In genomic region chr4:1008840-1009646, GRCh38 we compare ENCODE assay signal across 8 cellular contexts. TPM values are rescaled to one million over a fixed set of nuclear protein-coding genes. Genes with fewer than 3 reads are reported as not detected.
DNase-seq lines count a peak whose midpoint lies in the region; ATAC-seq, FAIRE-seq and TF ChIP-seq lines count a peak whose summit lies in the region.

No MANE protein-coding gene starts in this region.

- no peak for ATAC-seq in K562
- peak in 1 of 2 donors; percentile 4 for ATAC-seq in lower lobe of right lung

- peaks cover 4% of the 10 kb centered on the region for H3K9me1 ChIP-seq in K562 (ENCODE audit: control insufficient read depth, insufficient read depth, low read length)

- H3K9ac ChIP-seq in K562 (ENCODE audit: insufficient read depth in 1 of 2, low read depth in 2 of 2, low read length in 2 of 2), result peak overlapping the region; percentile 49 to 91; a peak in 3 of 4 replicates

- no peaks in the 10 kb centered on the region for H3K27me3 ChIP-seq in Peyer's patch
- no peaks in the 10 kb centered on the region for H3K27me3 ChIP-seq in K562 (ENCODE audit: control insufficient read depth in 2 of 2, insufficient read depth in 2 of 2, low read length in 2 of 2)
- H3K27me3 ChIP-seq in lower lobe of right lung (ENCODE audit: low read depth), result peaks cover 37% of the 10 kb centered on the region
- no peaks in the 10 kb centered on the region for H3K27me3 ChIP-seq in testis

- no peak for FAIRE-seq in K562 (lab: Jason Lieb, UNC)

- H3K4me1 ChIP-seq in Peyer's patch (peaks cover 0 to 31% (median 17%) of the 10 kb centered on the region in 4 donors), K562 (replicated peaks in 1 of 2; ENCODE audit: control insufficient read depth in 2 of 2, insufficient read depth in 2 of 2, low read length in 2 of 2) (peaks cover 14 to 61% of the 10 kb centered on the region in 2 experiments; a peak in 4 of 5 replicates), lower lobe of right lung (peaks cover 30% of the 10 kb centered on the region), testis (peaks cover 20% of the 10 kb centered on the region)

- intact Hi-C loops in K562 (cut with micrococcal nuclease) (no loop called here), lower lobe of right lung (cut with DNase I) (no loop called here), testis (cut with DNase I; ENCODE audit: low total_unique reads) (no loop called here)

- no peak for TF ChIP-seq RAD21 in K562 (CRISPR knock-in tag; conservative IDR thresholded peaks at IDR 0.05 in 1 of 2, IDR thresholded peaks at IDR 0.05 in 1 of 2)

- TF ChIP-seq CTCF in Peyer's patch (IDR thresholded peaks at IDR 0.05), result no peak
- TF ChIP-seq CTCF in K562 (IDR thresholded peaks at IDR 0.05 in 2 of 3, conservative IDR thresholded peaks at IDR 0.05 in 1 of 3; ENCODE audit: insufficient read depth in 2 of 3, low read depth in 1 of 3, low read length in 3 of 3), result no peak
- TF ChIP-seq CTCF in lower lobe of right lung (IDR thresholded peaks at IDR 0.05), result no peak
- TF ChIP-seq CTCF in testis (IDR thresholded peaks at IDR 0.05), result no peak
- no peak for TF ChIP-seq CTCF in GM13976 (IDR thresholded peaks at IDR 0.05; ENCODE audit: borderline replicate concordance, control extremely low read depth, extremely low read depth, insufficient read depth, missing control alignments)

- TF ChIP-seq EP300 in K562 (IDR thresholded peaks at IDR 0.05; ENCODE audit: low read length), result no peak

- no TSS peak for BruUV-seq in K562 (replicated peaks; lab: Mats Ljungman, UMichigan)

- POLR2A ChIA-PET in K562 (lab: Yijun Ruan, JAX), result interaction anchor here (0.8 to 0.9 kb wide), 2 partner anchors 24 to 40 kb away, joined by 3 read pairs; no protein-coding TSS in a partner anchor

- CTCF ChIA-PET in K562 (lab: Yijun Ruan, JAX; ENCODE audit: low intra/inter-chr PET ratio), result no interaction called here

- in situ Hi-C loops in K562 (cut with MboI), result no loop called here
- in situ Hi-C loops in GM13976 (cut with MboI; ENCODE audit: low sequenced_read_pairs, unreplicated experiment), result no loop called here

- H2AFZ ChIP-seq in K562 (ENCODE audit: low read depth, low read length), result peak overlapping the region; percentile 88

- TF ChIP-seq POLR2A in Peyer's patch (IDR thresholded peaks at IDR 0.05), result peak in 1 of 2 donors; percentile 14
- TF ChIP-seq POLR2A in K562 (conservative IDR thresholded peaks at IDR 0.05), result no peak
- no peak for TF ChIP-seq POLR2A in testis (IDR thresholded peaks at IDR 0.05)

- H3K9me3 ChIP-seq in Peyer's patch, result no peaks in the 10 kb centered on the region
- no peaks in the 10 kb centered on the region for H3K9me3 ChIP-seq in K562 (replicated peaks; ENCODE audit: control insufficient read depth, insufficient read depth, low read depth, low read length)
- H3K9me3 ChIP-seq in lower lobe of right lung, result no peaks in the 10 kb centered on the region
- no peaks in the 10 kb centered on the region for H3K9me3 ChIP-seq in testis

- H3K79me2 ChIP-seq in K562 (ENCODE audit: control insufficient read depth, insufficient read depth, low read length), result peaks cover 12% of the 10 kb centered on the region

- H3K4me2 ChIP-seq in K562 (ENCODE audit: insufficient read depth, low read length), result peak overlapping the region; percentile 79

- peak overlapping the region in 2 of 4 donors; percentile 66 to 72 for H3K27ac ChIP-seq in Peyer's patch
- no peak overlapping the region for H3K27ac ChIP-seq in K562 (ENCODE audit: extremely low read depth, low read depth, low read length)
- peak overlapping the region; percentile 41 for H3K27ac ChIP-seq in lower lobe of right lung
- no peak overlapping the region for H3K27ac ChIP-seq in testis

- DNase-seq in DMS 273 (lab: John Stamatoyannopoulos, UW; ENCODE audit: unreplicated experiment), result peak; percentile 36
- no peak for DNase-seq in DMS 273 treated with DMSO at 0.1 percent for 48 hours (lab: John Stamatoyannopoulos, UW)
- DNase-seq in Peyer's patch, result peak; percentile 34 to 74 (median 67)
- DNase-seq in K562 (ENCODE audit: extremely low read depth in 1 of 4, low spot score in 3 of 4), result no peak
- peak; percentile 74 for DNase-seq in lower lobe of right lung
- DNase-seq in testis, result no peak
- DNase-seq in HK-2 (ENCODE audit: unreplicated experiment), result no peak
- no peak for DNase-seq in GM13976 (ENCODE audit: low spot score)

- H3K36me3 ChIP-seq in Peyer's patch (no peaks in the 10 kb centered on the region), K562 (ENCODE audit: control insufficient read depth, insufficient read depth, low read length) (peaks cover 12% of the 10 kb centered on the region; the same call in 2 of the 3 replicates), lower lobe of right lung (no peaks in the 10 kb centered on the region), testis (ENCODE audit: low read depth, missing control alignments) (no peaks in the 10 kb centered on the region)

- WGBS in K562 (ENCODE audit: insufficient coverage, low coverage, missing lambda C conversion rate), result 14% methylated on average over 28 of the region's 46 CpGs
- WGBS in testis, 2 donors, result 3 to 4% methylated on average over 16 to 32 of the region's 46 CpGs

- H3K4me3 ChIP-seq in Peyer's patch (peak overlapping the region; percentile 65 to 97 (median 81)), K562 (peak overlapping the region; percentile 52), lower lobe of right lung (peak overlapping the region; percentile 74), testis (peak overlapping the region; percentile 51 to 64)

- H4K20me1 ChIP-seq in K562 (replicated peaks; ENCODE audit: control insufficient read depth, insufficient read depth, low read length), result no peaks in the 10 kb centered on the region

RNA-seq across cellular contexts. Expression of gene FGFRL1, which starts 2.4 kb away (rescaled TPM):
- total RNA-seq in Peyer's patch (10 to 100 TPM; 10.3 to 29.7 (median 26.8) TPM), K562 (2014; rRNA removed) (21.6 and 30.7 TPM in 2 replicates), K562 (2014; rRNA removed; fragmentation: Illumina TruSeq; extraction: Trizol) (5.3 and 7.1 TPM in 2 replicates), K562 (2015; rRNA removed; fragmentation: Illumina TruSeq; extraction: Trizol) (10.4 and 11.4 TPM in 2 replicates), K562 (2021) (45.6 and 49.9 TPM in 2 replicates), lower lobe of right lung (23.4 TPM), testis (10 to 100 TPM; 13.7 to 25.6 TPM)
- 24.3 and 107 TPM in 2 replicates for total RNA-seq in K562 (2011; cell fraction: chromatin; rRNA removed; ENCODE audit: low replicate concordance)
- 71.6 and 76.2 TPM in 2 replicates for total RNA-seq in K562 (2011; cell fraction: nucleolus; rRNA removed)
- total RNA-seq in K562 (2011; cell fraction: nucleoplasm; rRNA removed), result 78.9 and 124 TPM in 2 replicates
- polyA plus RNA-seq in K562 (2011; rRNA removed) (14.6 and 18.3 TPM in 2 replicates), K562 (2014; fragmentation: Illumina TruSeq; extraction: Trizol) (17.1 and 25.2 TPM in 2 replicates), K562 (2014; fragmentation: Nextera tagmentation; extraction: Ambion mirVana) (under 1 TPM; 0.34 to 0.53 TPM), K562 (2014; rRNA removed) (15.1 and 15.6 TPM in 2 replicates), testis (ENCODE audit: insufficient read depth, low read depth, low replicate concordance) (14.4 TPM)
- polyA plus RNA-seq in K562 (2011; cell fraction: cytosol; rRNA removed), result 39.0 and 72.2 TPM in 2 replicates
- 55.9 and 72.5 TPM in 2 replicates for polyA plus RNA-seq in K562 (2011; cell fraction: nucleus; rRNA removed)
- 28.5 and 35.1 TPM in 2 replicates for polyA plus RNA-seq in K562 (2012)
- 73.8 and 144 TPM in 2 replicates for polyA minus RNA-seq in K562 (2011; rRNA and poly(A)+ RNA removed)
- polyA minus RNA-seq in K562 (2011; cell fraction: cytosol; rRNA and poly(A)+ RNA removed), result 42.8 and 52.2 TPM in 2 replicates
- polyA minus RNA-seq in K562 (2011; cell fraction: nucleus; rRNA and poly(A)+ RNA removed), result 20.8 and 21.0 TPM in 2 replicates

RNA-seq across cellular contexts. Expression of gene SLC26A1, which starts 15.8 kb away (rescaled TPM):
- total RNA-seq in Peyer's patch (10 to 100 TPM in 3 of 4 donors, under 1 TPM in 1; 0.83 to 35.7 (median 24.3) TPM), K562 (2014; rRNA removed) (1.6 TPM in 2 replicates), K562 (2014; rRNA removed; fragmentation: Illumina TruSeq; extraction: Trizol) (0.40 and 0.96 TPM in 2 replicates), K562 (2015; rRNA removed; fragmentation: Illumina TruSeq; extraction: Trizol) (1.8 and 2.2 TPM in 2 replicates), K562 (2021) (3.1 and 4.2 TPM in 2 replicates), lower lobe of right lung (1.0 TPM), testis (1 to 10 TPM in 1 of 2 donors, under 1 TPM in 1; 0.99 to 2.0 TPM)
- 5.5 and 11.7 TPM in 2 replicates for total RNA-seq in K562 (2011; cell fraction: chromatin; rRNA removed; ENCODE audit: low replicate concordance)
- 8.4 and 9.3 TPM in 2 replicates for total RNA-seq in K562 (2011; cell fraction: nucleolus; rRNA removed)
- total RNA-seq in K562 (2011; cell fraction: nucleoplasm; rRNA removed), result 4.1 and 4.2 TPM in 2 replicates
- polyA plus RNA-seq in K562 (2011; rRNA removed) (0.95 and 2.0 TPM in 2 replicates), K562 (2014; fragmentation: Illumina TruSeq; extraction: Trizol) (0.56 and 0.69 TPM in 2 replicates), K562 (2014; fragmentation: Nextera tagmentation; extraction: Ambion mirVana) (under 1 TPM; 0.11 to 0.24 TPM), K562 (2014; rRNA removed) (1.4 and 2.1 TPM in 2 replicates), testis (ENCODE audit: insufficient read depth, low read depth, low replicate concordance) (0.51 TPM)
- polyA plus RNA-seq in K562 (2011; cell fraction: cytosol; rRNA removed), result 1.0 and 2.7 TPM in 2 replicates
- polyA plus RNA-seq in K562 (2011; cell fraction: nucleus; rRNA removed), result 9.1 and 12.1 TPM in 2 replicates
- polyA plus RNA-seq in K562 (2012), result 4.4 and 8.2 TPM in 2 replicates
- 0.51 and 0.74 TPM in 2 replicates for polyA minus RNA-seq in K562 (2011; rRNA and poly(A)+ RNA removed)
- polyA minus RNA-seq in K562 (2011; cell fraction: cytosol; rRNA and poly(A)+ RNA removed), result 1.7 TPM in 2 replicates
- 3.9 and 6.3 TPM in 2 replicates for polyA minus RNA-seq in K562 (2011; cell fraction: nucleus; rRNA and poly(A)+ RNA removed)

RNA-seq across cellular contexts. Expression of gene IDUA, which starts 22.2 kb away (rescaled TPM):
- total RNA-seq in Peyer's patch (100 to 1,000 TPM in 1 of 4 donors, 10 to 100 TPM in 3; 40.4 to 114 (median 71.4) TPM), K562 (2014; rRNA removed) (9.9 and 10.1 TPM in 2 replicates), K562 (2014; rRNA removed; fragmentation: Illumina TruSeq; extraction: Trizol) (0.26 and 0.69 TPM in 2 replicates), K562 (2015; rRNA removed; fragmentation: Illumina TruSeq; extraction: Trizol) (3.1 and 4.8 TPM in 2 replicates), K562 (2021) (13.6 and 16.1 TPM in 2 replicates), lower lobe of right lung (46.0 TPM), testis (10 to 100 TPM; 35.7 to 39.4 TPM)
- 7.8 and 35.6 TPM in 2 replicates for total RNA-seq in K562 (2011; cell fraction: chromatin; rRNA removed; ENCODE audit: low replicate concordance)
- total RNA-seq in K562 (2011; cell fraction: nucleolus; rRNA removed), result 35.8 and 36.4 TPM in 2 replicates
- 12.5 and 18.8 TPM in 2 replicates for total RNA-seq in K562 (2011; cell fraction: nucleoplasm; rRNA removed)
- polyA plus RNA-seq in K562 (2011; rRNA removed) (1.2 and 2.2 TPM in 2 replicates), K562 (2014; fragmentation: Illumina TruSeq; extraction: Trizol) (0.30 and 1.2 TPM in 2 replicates), K562 (2014; fragmentation: Nextera tagmentation; extraction: Ambion mirVana) (under 1 TPM; 0.04 to 0.13 TPM), K562 (2014; rRNA removed) (11.2 and 14.1 TPM in 2 replicates), testis (ENCODE audit: insufficient read depth, low read depth, low replicate concordance) (8.9 TPM)
- polyA plus RNA-seq in K562 (2011; cell fraction: cytosol; rRNA removed), result 0.90 and 2.8 TPM in 2 replicates
- polyA plus RNA-seq in K562 (2011; cell fraction: nucleus; rRNA removed), result 34.5 and 72.8 TPM in 2 replicates
- 9.8 and 26.2 TPM in 2 replicates for polyA plus RNA-seq in K562 (2012)
- 0.36 and 0.70 TPM in 2 replicates for polyA minus RNA-seq in K562 (2011; rRNA and poly(A)+ RNA removed)
- 7.3 and 13.7 TPM in 2 replicates for polyA minus RNA-seq in K562 (2011; cell fraction: cytosol; rRNA and poly(A)+ RNA removed)
- 10.0 and 12.1 TPM in 2 replicates for polyA minus RNA-seq in K562 (2011; cell fraction: nucleus; rRNA and poly(A)+ RNA removed)

RNA-seq across cellular contexts. Expression of gene DGKQ, which starts 35.7 kb away (rescaled TPM):
- total RNA-seq in Peyer's patch (100 to 1,000 TPM in 2 of 4 donors, 10 to 100 TPM in 2; 32.2 to 119 (median 101) TPM), K562 (2014; rRNA removed) (17.0 and 19.1 TPM in 2 replicates), K562 (2014; rRNA removed; fragmentation: Illumina TruSeq; extraction: Trizol) (1.2 and 1.7 TPM in 2 replicates), K562 (2015; rRNA removed; fragmentation: Illumina TruSeq; extraction: Trizol) (6.1 and 6.3 TPM in 2 replicates), K562 (2021) (18.4 and 22.0 TPM in 2 replicates), lower lobe of right lung (18.8 TPM), testis (10 to 100 TPM; 20.7 to 22.7 TPM)
- 27.1 and 96.1 TPM in 2 replicates for total RNA-seq in K562 (2011; cell fraction: chromatin; rRNA removed; ENCODE audit: low replicate concordance)
- 70.2 and 86.6 TPM in 2 replicates for total RNA-seq in K562 (2011; cell fraction: nucleolus; rRNA removed)
- total RNA-seq in K562 (2011; cell fraction: nucleoplasm; rRNA removed), result 28.7 and 35.0 TPM in 2 replicates
- polyA plus RNA-seq in K562 (2011; rRNA removed) (5.6 and 6.8 TPM in 2 replicates), K562 (2014; fragmentation: Illumina TruSeq; extraction: Trizol) (2.6 and 7.3 TPM in 2 replicates), K562 (2014; fragmentation: Nextera tagmentation; extraction: Ambion mirVana) (under 1 TPM; 0.17 to 0.27 TPM), K562 (2014; rRNA removed) (15.3 and 15.7 TPM in 2 replicates), testis (ENCODE audit: insufficient read depth, low read depth, low replicate concordance) (10.8 TPM)
- polyA plus RNA-seq in K562 (2011; cell fraction: cytosol; rRNA removed), result 5.6 and 16.4 TPM in 2 replicates
- polyA plus RNA-seq in K562 (2011; cell fraction: nucleus; rRNA removed), result 86.6 and 144 TPM in 2 replicates
- polyA plus RNA-seq in K562 (2012), result 13.1 and 23.6 TPM in 2 replicates
- 1.9 and 2.5 TPM in 2 replicates for polyA minus RNA-seq in K562 (2011; rRNA and poly(A)+ RNA removed)
- polyA minus RNA-seq in K562 (2011; cell fraction: cytosol; rRNA and poly(A)+ RNA removed), result 5.5 and 7.7 TPM in 2 replicates
- polyA minus RNA-seq in K562 (2011; cell fraction: nucleus; rRNA and poly(A)+ RNA removed), result 17.1 and 17.2 TPM in 2 replicates

Comparison
In these comparisons a context has a peak if more than half of its experiments do, and no peak if none do; other contexts are left out.
1. DNase-seq: peak in DMS 273 (single experiment), Peyer's patch (3 of 3) and lower lobe of right lung (single experiment); none in DMS 273 treated with DMSO at 0.1 percent for 48 hours (single experiment), K562 (0 of 4), testis (single experiment), HK-2 (single experiment) and GM13976 (single experiment).
2. Peak in every context shown above with its lines, with median percentiles within 50 percentile points of each other: H3K4me3 ChIP-seq.